In the genomic region with DNA sequence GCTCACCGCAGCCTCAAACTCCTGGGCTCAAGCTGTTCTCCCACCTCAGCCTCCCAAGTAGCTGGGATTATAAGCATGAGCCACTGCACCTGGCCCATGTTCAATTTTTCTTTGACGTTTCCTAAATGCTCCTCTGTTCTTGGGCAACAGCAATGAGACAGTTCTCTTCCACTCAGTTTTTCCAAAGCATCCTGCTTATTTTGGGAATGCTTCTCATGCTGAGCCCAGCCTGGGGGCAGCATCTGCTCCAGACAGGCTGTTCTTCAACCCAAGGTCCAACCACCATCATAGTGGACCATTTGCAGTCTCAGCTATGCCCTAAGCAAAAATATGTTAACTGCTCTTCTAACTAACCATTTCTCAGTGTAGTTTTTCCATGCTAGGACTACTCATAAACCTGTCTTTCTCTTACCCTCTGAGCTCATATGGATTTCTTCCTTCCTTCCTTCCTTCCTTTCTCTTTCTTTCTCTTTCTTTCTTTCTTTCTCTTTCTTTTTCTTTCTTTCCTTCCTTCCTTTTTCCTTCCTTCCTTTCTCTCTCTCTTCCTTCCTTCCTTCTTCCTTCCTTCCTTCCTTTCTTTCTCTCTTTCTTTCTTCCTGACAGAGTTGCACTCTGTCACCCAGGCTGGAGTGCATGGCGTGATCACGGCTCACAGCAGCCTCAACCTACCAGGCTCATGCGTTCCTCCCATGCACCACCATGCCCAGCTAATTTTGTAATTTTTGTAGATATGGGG, we compare ENCODE assay signal across 24 cellular contexts.
"Had no signal": no experiment of that assay in that cellular context is flagged by ENCODE, and none has a peak within 500 bp of the region (broad histone marks: within the 10 kb centered on the region; RNA-seq: fewer than 3 reads in every experiment).

No MANE protein-coding gene starts in this region.

- H3K36me3 Mint-ChIP-seq: activated naive CD8-positive, alpha-beta T cell treated with anti-CD3 and anti-CD28 coated beads for 36 hours had no signal

- H3K4me1 Mint-ChIP-seq: activated naive CD8-positive, alpha-beta T cell treated with anti-CD3 and anti-CD28 coated beads for 36 hours; activated T-helper 17 cell treated with anti-CD3 and anti-CD28 coated beads, Interleukin-2, amount 50 U/mL, for 72 hours; central memory CD8-positive, alpha-beta T cell; nephron had no signal

- H3K4me1 ChIP-seq: lower lobe of right lung, suprapubic skin, upper lobe of right lung had no signal

- H3K4me3 Mint-ChIP-seq: activated naive CD8-positive, alpha-beta T cell treated with anti-CD3 and anti-CD28 coated beads for 36 hours; activated T-helper 17 cell treated with anti-CD3 and anti-CD28 coated beads, Interleukin-2, amount 50 U/mL, for 72 hours; central memory CD8-positive, alpha-beta T cell; nephron had no signal

- H3K27me3 Mint-ChIP-seq: activated naive CD8-positive, alpha-beta T cell treated with anti-CD3 and anti-CD28 coated beads for 36 hours; activated T-helper 17 cell treated with anti-CD3 and anti-CD28 coated beads, Interleukin-2, amount 50 U/mL, for 72 hours; central memory CD8-positive, alpha-beta T cell had no signal

- H3K27me3 ChIP-seq: brain microvascular endothelial cell, suprapubic skin, upper lobe of right lung had no signal

- H3K27ac ChIP-seq: brain microvascular endothelial cell, coronary artery, lower lobe of right lung, suprapubic skin, upper lobe of right lung had no signal

- H3K4me3 ChIP-seq: coronary artery, lower lobe of right lung, suprapubic skin, upper lobe of right lung had no signal

- H3K27ac Mint-ChIP-seq: activated naive CD8-positive, alpha-beta T cell treated with anti-CD3 and anti-CD28 coated beads for 36 hours; activated T-helper 17 cell treated with anti-CD3 and anti-CD28 coated beads, Interleukin-2, amount 50 U/mL, for 72 hours; nephron had no signal

- ATAC-seq: activated T-helper 17 cell treated with anti-CD3 and anti-CD28 coated beads, Interleukin-2, amount 50 U/mL, for 72 hours; esophagus mucosa; lower lobe of right lung; stimulated activated naive CD8-positive, alpha-beta T cell treated with anti-CD3 and anti-CD28 coated beads, Interleukin-15, Interleukin-2, amounts not matched to agents 100 U/mL and 50 U/mL, for 24 hours; upper lobe of right lung had no signal

- H3K36me3 ChIP-seq: brain microvascular endothelial cell, lower lobe of right lung, suprapubic skin, upper lobe of right lung had no signal

- H3K9me3 Mint-ChIP-seq: activated naive CD8-positive, alpha-beta T cell treated with anti-CD3 and anti-CD28 coated beads for 36 hours; activated T-helper 17 cell treated with anti-CD3 and anti-CD28 coated beads, Interleukin-2, amount 50 U/mL, for 72 hours; central memory CD8-positive, alpha-beta T cell; nephron had no signal

- DNase-seq: activated CD4-positive, alpha-beta T cell treated with anti-CD3 and anti-CD28 coated beads for 1 hour; activated CD4-positive, alpha-beta T cell treated with anti-CD3 and anti-CD28 coated beads, Interleukin-2, amount 50 U/mL, for 4 hours; activated naive CD4-positive, alpha-beta T cell; activated naive CD8-positive, alpha-beta T cell treated with anti-CD3 and anti-CD28 coated beads for 36 hours; activated T-cell treated with anti-CD3 and anti-CD28 coated beads for 4 hours; brain microvascular endothelial cell; glutamatergic neuron; hypothalamus; islet precursor cell; lower lobe of right lung; nucleus accumbens; posterior cingulate gyrus; retina; stimulated activated CD4-positive, alpha-beta T cell treated with anti-CD3 and anti-CD28 coated beads, Interleukin-12 subunit alpha, Interleukin-12 subunit beta, amount 100 ng/mL, for 4 hours; stimulated activated CD4-positive, alpha-beta T cell treated with anti-CD3 and anti-CD28 coated beads, Interleukin-2, amount 100 ng/mL, for 24 hours; stimulated activated naive CD8-positive, alpha-beta T cell treated with anti-CD3 and anti-CD28 coated beads, Interleukin-15, Interleukin-2, amounts not matched to agents 100 U/mL and 50 U/mL, for 24 hours; T1000; upper lobe of right lung had no signal
